In the genomic region with DNA sequence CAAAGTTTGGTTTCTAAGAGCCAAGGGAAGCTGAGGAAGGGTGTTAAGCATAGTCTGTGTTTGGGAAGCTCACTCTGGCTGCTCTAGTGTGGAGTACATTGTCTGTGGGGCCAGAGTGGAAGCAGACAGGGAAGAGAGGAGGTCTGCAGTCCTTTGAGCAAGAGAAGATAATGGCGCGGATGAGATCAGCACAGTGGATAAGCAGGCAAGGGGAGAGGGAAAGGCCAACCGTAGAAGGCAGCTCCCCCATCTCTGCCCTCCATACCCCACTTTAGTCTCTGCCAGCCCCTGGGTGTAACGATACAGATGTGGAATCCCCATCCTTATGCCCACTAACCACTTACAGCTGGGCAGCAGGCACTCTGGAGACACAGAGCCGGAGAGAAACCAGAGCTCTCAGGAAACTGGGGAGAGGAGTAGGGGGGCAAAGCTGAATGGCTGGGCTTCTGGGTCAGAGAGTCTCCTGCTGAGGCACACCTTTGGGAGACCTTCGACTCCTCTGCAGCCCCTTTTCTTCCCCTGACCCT, we compare ENCODE assay signal across 20 cellular contexts.
"Had no signal": no experiment of that assay in that cellular context is flagged by ENCODE, and none has a peak within 500 bp of the region (broad histone marks: within the 10 kb centered on the region; RNA-seq: fewer than 3 reads in every experiment).

No MANE protein-coding gene starts in this region.

- H3K9me3 ChIP-seq: MG63, SJCRH30 had no signal

- DNase-seq: IMR-90, Karpas-422, KG1, MG63, NCI-H1092, NCI-H1105 treated with DMSO at 0.1 percent for 48 hours, NCI-H1417 treated with DMSO at 0.1 percent for 48 hours, NCI-H146, NCI-H1694 treated with DMSO at 0.1 percent for 48 hours, NCI-H1930, NCI-H2081, NCI-H2107, NCI-H2227 treated with DMSO at 0.1 percent for 48 hours, NCI-H524, NCI-H526 treated with DMSO at 0.1 percent for 48 hours, NCI-H748 treated with DMSO at 0.1 percent for 48 hours, SHP77 treated with DMSO at 0.1 percent for 48 hours, SJCRH30 had no signal

- H3K27ac ChIP-seq: RWPE1, SJCRH30, SK-N-MC had no signal

- H3K36me3 ChIP-seq: MG63, SJCRH30 had no signal

- H3K27me3 ChIP-seq: MG63, SJCRH30 had no signal

- H3K4me3 ChIP-seq: MG63, SJCRH30, SK-N-MC had no signal

- H3K4me1 ChIP-seq: SJCRH30 had no signal
